Comparison of ENCODE assay signal across 8 cellular contexts in genomic region chr21:13979608-13980007, GRCh38.
DNase-seq lines count a peak whose midpoint lies in the region; ATAC-seq and TF ChIP-seq lines count a peak whose summit lies in the region.
"Not testable (repeated sequence)": the region's sequence is repeated elsewhere in the genome, so short reads cannot be mapped to it uniquely, and the experiment has no call there.

No MANE protein-coding gene starts in this region.

- not testable (repeated sequence) for H3K4me1 Mint-ChIP-seq in activated T-helper 17 cell treated with anti-CD3 and anti-CD28 coated beads, Interleukin-2, amount 50 U/mL, for 72 hours

- H3K27ac ChIP-seq in effector memory CD4-positive, alpha-beta T cell (ENCODE audit: insufficient read depth, low read length, poor library complexity, severe bottlenecking); testis: not testable (repeated sequence)

- H3K4me3 Mint-ChIP-seq in activated T-helper 17 cell treated with anti-CD3 and anti-CD28 coated beads, Interleukin-2, amount 50 U/mL, for 72 hours: peak overlapping the region; percentile 37

- H3K36me3 Mint-ChIP-seq in activated T-helper 17 cell treated with anti-CD3 and anti-CD28 coated beads, Interleukin-2, amount 50 U/mL, for 72 hours (ENCODE audit: low read depth): not testable (repeated sequence)

- H3K9me3 Mint-ChIP-seq in activated T-helper 17 cell treated with anti-CD3 and anti-CD28 coated beads, Interleukin-2, amount 50 U/mL, for 72 hours: not testable (repeated sequence)

- not testable (repeated sequence) for H3K9me3 ChIP-seq in effector memory CD4-positive, alpha-beta T cell (ENCODE audit: control insufficient read depth, low read length); mucosa of descending colon; testis

- not testable (repeated sequence) for H3K27me3 Mint-ChIP-seq in activated T-helper 17 cell treated with anti-CD3 and anti-CD28 coated beads, Interleukin-2, amount 50 U/mL, for 72 hours

- peak overlapping the region; percentile 32 for H3K4me3 ChIP-seq in effector memory CD4-positive, alpha-beta T cell (ENCODE audit: insufficient read depth, low read depth, low read length, poor library complexity, severe bottlenecking)
- not testable (repeated sequence) for H3K4me3 ChIP-seq in mucosa of descending colon
- H3K4me3 ChIP-seq in testis: peak overlapping the region; percentile 56 to 63

- not testable (repeated sequence) for TF ChIP-seq POLR2A in testis (IDR thresholded peaks at IDR 0.05)

- not testable (repeated sequence) for H3K27me3 ChIP-seq in effector memory CD4-positive, alpha-beta T cell (replicated peaks; ENCODE audit: control insufficient read depth, insufficient read depth, low read length, poor library complexity, severe bottlenecking); testis

- intact Hi-C loops in mucosa of descending colon (cut with DNase I, micrococcal nuclease); testis (cut with DNase I; ENCODE audit: low total_unique reads): not testable (repeated sequence)

- DNase-seq in COLO668 (lab: John Stamatoyannopoulos, UW; ENCODE audit: unreplicated experiment) (peak; percentile 20), NCI-H1105 treated with DMSO at 0.1 percent for 48 hours (lab: John Stamatoyannopoulos, UW) (peak; percentile 35), mucosa of descending colon (peak in 2 of 3 donors; percentile 49 to 60), testis (peak; percentile 23)
- not testable (repeated sequence) for DNase-seq in effector memory CD4-positive, alpha-beta T cell

- ATAC-seq in GM19351 (IDR thresholded peaks at IDR 0.05; ENCODE audit: unreplicated experiment) (peak; percentile 21), HG02798 (IDR thresholded peaks at IDR 0.05; ENCODE audit: poor library complexity, unreplicated experiment) (peak; percentile 21), mucosa of descending colon (peak; percentile 21)
- ATAC-seq in activated T-helper 17 cell treated with anti-CD3 and anti-CD28 coated beads, Interleukin-2, amount 50 U/mL, for 72 hours (replicated peaks): not testable (repeated sequence)

- WGBS in testis, 2 donors: 13 to 23% methylated on average over 26 of the region's 26 CpGs

- not testable (repeated sequence) for H3K4me1 ChIP-seq in effector memory CD4-positive, alpha-beta T cell (ENCODE audit: control insufficient read depth, insufficient read depth, low read length, poor library complexity, severe bottlenecking); mucosa of descending colon (ENCODE audit: low read depth); testis

- not testable (repeated sequence) for H3K27ac Mint-ChIP-seq in activated T-helper 17 cell treated with anti-CD3 and anti-CD28 coated beads, Interleukin-2, amount 50 U/mL, for 72 hours

- TF ChIP-seq CTCF in mucosa of descending colon (IDR thresholded peaks at IDR 0.05); testis (IDR thresholded peaks at IDR 0.05): not testable (repeated sequence)

- H3K36me3 ChIP-seq in effector memory CD4-positive, alpha-beta T cell (ENCODE audit: control insufficient read depth, insufficient read depth, low read length); mucosa of descending colon (ENCODE audit: low read depth); testis (ENCODE audit: low read depth, missing control alignments): not testable (repeated sequence)
